Comparison of ENCODE assay signal across 8 cellular contexts in the genomic region with DNA sequence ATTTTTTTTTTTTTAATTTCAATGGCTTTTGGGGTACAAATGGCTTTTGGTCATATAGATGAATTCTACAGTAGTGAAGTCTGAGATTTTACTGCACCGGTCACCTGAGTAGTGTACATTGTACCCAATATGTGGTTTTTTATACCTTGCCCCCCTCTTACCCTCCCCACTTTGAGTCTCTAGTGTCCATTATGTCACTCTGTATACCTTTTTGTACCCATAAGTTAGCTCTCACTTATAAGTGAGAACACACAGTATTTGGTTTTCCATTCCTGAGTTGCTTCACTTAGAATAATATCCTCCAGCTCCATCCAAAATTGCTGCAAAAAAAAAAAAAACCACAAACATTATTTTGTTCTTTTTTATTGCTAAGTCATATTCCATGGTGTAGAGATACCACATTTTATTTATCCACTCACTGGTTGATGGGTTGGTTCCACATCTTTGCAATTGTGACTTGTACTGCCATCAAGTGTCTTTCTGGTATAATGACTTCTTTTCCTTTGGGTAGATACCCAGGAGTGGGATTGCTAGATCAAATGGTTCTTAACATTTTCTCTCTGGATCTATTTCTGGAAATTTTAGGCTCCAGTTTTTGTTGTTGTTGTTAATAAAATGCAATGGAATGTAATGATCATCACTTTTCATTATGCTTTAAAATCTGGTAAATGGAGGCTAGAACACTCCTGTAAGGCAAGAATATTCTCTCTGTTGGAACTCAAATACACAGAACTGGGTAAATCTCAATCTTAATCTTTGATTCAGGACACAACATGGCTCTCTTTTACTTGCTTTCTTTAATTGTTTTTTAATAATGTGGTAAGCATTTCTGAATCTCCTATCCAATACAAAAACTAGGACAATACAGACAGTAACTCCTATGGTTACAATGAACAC. TPM values are rescaled to one million over a fixed set of nuclear protein-coding genes. Genes with fewer than 3 reads are reported as not detected.
DNase-seq lines count a peak whose midpoint lies in the region; ATAC-seq lines count a peak whose summit lies in the region.

No MANE protein-coding gene starts in this region.

- no peak for ATAC-seq in GM21360 (IDR thresholded peaks at IDR 0.05; ENCODE audit: unreplicated experiment)

- DNase-seq in NCI-H1092 treated with DMSO at 0.1 percent for 48 hours (lab: John Stamatoyannopoulos, UW) (peak; percentile 52), NCI-H1092 (lab: John Stamatoyannopoulos, UW) (no peak), NCI-H1105 (lab: John Stamatoyannopoulos, UW) (peak; percentile 8), amniotic epithelial cell (ENCODE audit: low read depth) (peak; percentile 54), myocyte (ENCODE audit: low read depth) (peak; percentile 64), mesenteric fat pad (ENCODE audit: low spot score) (no peak)
- DNase-seq in activated CD4-positive, alpha-beta T cell treated with anti-CD3 and anti-CD28 coated beads for 1 hour, result no peak

RNA-seq across cellular contexts. Expression of a gene that starts 10.3 kb away (rescaled TPM):
- 109 and 172 TPM in 2 replicates for total RNA-seq in myocyte
- 542 TPM for polyA plus RNA-seq in myocyte (2012)
- total RNA-seq in mesenteric fat pad, result 1,527 TPM

RNA-seq across cellular contexts. Expression of a gene that starts 46.5 kb away (rescaled TPM):
- total RNA-seq in myocyte (36.2 and 49.1 TPM in 2 replicates), mesenteric fat pad (44.0 TPM)
- 18.2 TPM for polyA plus RNA-seq in myocyte (2012)

RNA-seq across cellular contexts. Expression of a gene that starts 50.5 kb away (rescaled TPM):
- total RNA-seq in myocyte (2.9 and 4.6 TPM in 2 replicates), mesenteric fat pad (8.7 TPM)
- 5.7 TPM for polyA plus RNA-seq in myocyte (2012)

Comparison
In these comparisons a context has a peak if more than half of its experiments do, and no peak if none do; other contexts are left out.
1. DNase-seq: peak in NCI-H1092 treated with DMSO at 0.1 percent for 48 hours (single experiment), NCI-H1105 (single experiment), amniotic epithelial cell (single experiment) and myocyte (single experiment); none in NCI-H1092 (single experiment), activated CD4-positive, alpha-beta T cell treated with anti-CD3 and anti-CD28 coated beads for 1 hour (single experiment) and mesenteric fat pad (single experiment).